In genomic region chr13:39941236-39941635, GRCh38 we compare ENCODE assay signal across 1 cellular context.
TF ChIP-seq lines count a peak whose summit lies in the region.

No MANE protein-coding gene starts in this region.

TF ChIP-seq in WTC11, 78 proteins besides CTCF, POLR2A, EP300 and RAD21 (continued from another document):
- TF ChIP-seq ZNF512 (CRISPR knock-in tag; IDR thresholded peaks at IDR 0.05; ENCODE audit: borderline replicate concordance) (no peak), TCF7 (CRISPR knock-in tag; IDR thresholded peaks at IDR 0.05; ENCODE audit: low read depth) (no peak), SMAD3 (CRISPR knock-in tag; IDR thresholded peaks at IDR 0.05; ENCODE audit: borderline replicate concordance) (no peak), USF1 (CRISPR knock-in tag; IDR thresholded peaks at IDR 0.05) (no peak), ATF6 (CRISPR knock-in tag; IDR thresholded peaks at IDR 0.05) (no peak)
